ENCODE assay signal across 1 cellular context in genomic region chr2:219495531-219496122, GRCh38.
A peak's percentile ranks its signal among the peaks of the same experiment; 100 is the strongest.
TF ChIP-seq lines count a peak whose summit lies in the region.

No MANE protein-coding gene starts in this region.

TF ChIP-seq in K562, 482 proteins besides CTCF, POLR2A, EP300 and RAD21 (continued from another document and continues in another):
- TF ChIP-seq MAZ (CRISPR knock-in tag; conservative IDR thresholded peaks at IDR 0.05 in 1 of 2, IDR thresholded peaks at IDR 0.05 in 1 of 2) (peak; percentile 49 to 94; a peak in 3 of 4 replicates), SMARCA5 (IDR thresholded peaks at IDR 0.05) (no peak), ZNF124 (CRISPR knock-in tag; IDR thresholded peaks at IDR 0.05) (no peak), ZNF639 (CRISPR knock-in tag; conservative IDR thresholded peaks at IDR 0.05 in 1 of 2, IDR thresholded peaks at IDR 0.05 in 1 of 2) (no peak), TFAM (CRISPR knock-in tag; conservative IDR thresholded peaks at IDR 0.05) (no peak), YBX1 (IDR thresholded peaks at IDR 0.05) (no peak), VEZF1 (CRISPR knock-in tag; IDR thresholded peaks at IDR 0.05) (peak; percentile 63; the same call in 1 of the 2 replicates), HLTF (IDR thresholded peaks at IDR 0.05) (no peak), TFAP4 (CRISPR knock-in tag; IDR thresholded peaks at IDR 0.05; ENCODE audit: borderline replicate concordance) (peak; percentile 50; the same call in 1 of the 2 replicates), MTA2 (IDR thresholded peaks at IDR 0.05; ENCODE audit: low read depth) (no peak), GTF2A2 (tag; IDR thresholded peaks at IDR 0.05) (no peak), CTBP1 (IDR thresholded peaks at IDR 0.05; ENCODE audit: borderline replicate concordance) (no peak), ZNF79 (CRISPR knock-in tag; IDR thresholded peaks at IDR 0.05; ENCODE audit: low read depth) (no peak), L3MBTL2 (IDR thresholded peaks at IDR 0.05) (peak; percentile 81), EP400 (IDR thresholded peaks at IDR 0.05) (peak; percentile 28; the same call in 1 of the 2 replicates), HDAC1 (IDR thresholded peaks at IDR 0.05) (peak in 1 of 2 experiments; percentile 21; a peak in 1 of 4 replicates), TGIF2 (CRISPR knock-in tag; IDR thresholded peaks at IDR 0.05) (no peak), CUX1 (CRISPR knock-in tag; IDR thresholded peaks at IDR 0.05) (no peak), SMC3 (conservative IDR thresholded peaks at IDR 0.05; ENCODE audit: insufficient read depth, low read depth, low read length) (peak; percentile 58), KLF13 (tag; IDR thresholded peaks at IDR 0.05; ENCODE audit: borderline replicate concordance, low read depth) (no peak), ZNF408 (CRISPR knock-in tag; IDR thresholded peaks at IDR 0.05; ENCODE audit: low read depth) (no peak), ZBTB7A (IDR thresholded peaks at IDR 0.05; ENCODE audit: borderline replicate concordance, control insufficient read depth, low read depth, low read length) (0 out of 2 replicates have a peak, but pooled peaks have one; percentile 48), ZNF253 (CRISPR knock-in tag; conservative IDR thresholded peaks at IDR 0.05) (no peak), ZNF277 (CRISPR knock-in tag; IDR thresholded peaks at IDR 0.05; ENCODE audit: borderline replicate concordance) (no peak), ZBTB26 (CRISPR knock-in tag; IDR thresholded peaks at IDR 0.05) (no peak), ZNF740 (CRISPR knock-in tag; IDR thresholded peaks at IDR 0.05) (no peak), ZNF740 (tag; IDR thresholded peaks at IDR 0.05) (0 out of 4 replicates have a peak, but pooled peaks of 1 of the 2 experiments have one; percentile 24), THRA (IDR thresholded peaks at IDR 0.05) (no peak), ATF3 (IDR thresholded peaks at IDR 0.05) (no peak), ATF3 (CRISPR knock-in tag; conservative IDR thresholded peaks at IDR 0.05) (no peak), FOXP1 (CRISPR knock-in tag; IDR thresholded peaks at IDR 0.05) (no peak), E2F6 (IDR thresholded peaks at IDR 0.05; ENCODE audit: borderline replicate concordance in 1 of 2, extremely low read depth in 1 of 2, insufficient read depth in 1 of 2, insufficient read length in 1 of 2, low read depth in 1 of 2, low read length in 1 of 2, poor library complexity in 1 of 2, severe bottlenecking in 1 of 2) (peak; percentile 19 to 26), FOSL1 (tag; conservative IDR thresholded peaks at IDR 0.05) (no peak), PCBP1 (IDR thresholded peaks at IDR 0.05; ENCODE audit: low read depth, low read length, poor library complexity, severe bottlenecking) (no peak), ZKSCAN3 (CRISPR knock-in tag; IDR thresholded peaks at IDR 0.05) (no peak), CXXC5 (CRISPR knock-in tag; IDR thresholded peaks at IDR 0.05) (0 out of 2 replicates have a peak, but pooled peaks have one; percentile 36), ZBTB9 (CRISPR knock-in tag; IDR thresholded peaks at IDR 0.05) (no peak), ATF7 (IDR thresholded peaks at IDR 0.05) (0 out of 2 replicates have a peak, but pooled peaks have one; percentile 16), ZNF280B (CRISPR knock-in tag; IDR thresholded peaks at IDR 0.05) (no peak), NFYB (IDR thresholded peaks at IDR 0.05; ENCODE audit: extremely low read depth, insufficient read length) (no peak), USF2 (CRISPR knock-in tag; IDR thresholded peaks at IDR 0.05) (peak; percentile 91)
